ENCODE assay signal across 1 cellular context in the genomic region with DNA sequence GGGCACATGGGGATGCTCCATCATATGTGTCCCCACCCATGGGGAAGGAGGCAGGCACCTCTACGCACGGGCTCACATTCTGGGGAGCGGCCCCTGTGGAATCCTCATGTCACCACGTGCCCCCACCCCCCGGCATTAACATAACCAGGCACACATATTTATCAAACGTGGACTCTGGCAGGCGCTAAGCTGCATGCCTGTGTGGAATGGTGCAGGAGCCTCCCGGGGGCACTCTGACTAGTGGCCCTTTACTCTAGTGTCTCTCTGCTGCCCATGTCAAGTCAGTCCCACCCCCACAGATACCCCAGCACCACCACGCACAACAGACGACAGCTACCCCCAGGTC.
TF ChIP-seq lines count a peak whose summit lies in the region.

No MANE protein-coding gene starts in this region.

TF ChIP-seq in GM23338, 12 proteins besides CTCF, POLR2A, EP300 and RAD21 (continued from another document):
- TF ChIP-seq, protein P1, sequence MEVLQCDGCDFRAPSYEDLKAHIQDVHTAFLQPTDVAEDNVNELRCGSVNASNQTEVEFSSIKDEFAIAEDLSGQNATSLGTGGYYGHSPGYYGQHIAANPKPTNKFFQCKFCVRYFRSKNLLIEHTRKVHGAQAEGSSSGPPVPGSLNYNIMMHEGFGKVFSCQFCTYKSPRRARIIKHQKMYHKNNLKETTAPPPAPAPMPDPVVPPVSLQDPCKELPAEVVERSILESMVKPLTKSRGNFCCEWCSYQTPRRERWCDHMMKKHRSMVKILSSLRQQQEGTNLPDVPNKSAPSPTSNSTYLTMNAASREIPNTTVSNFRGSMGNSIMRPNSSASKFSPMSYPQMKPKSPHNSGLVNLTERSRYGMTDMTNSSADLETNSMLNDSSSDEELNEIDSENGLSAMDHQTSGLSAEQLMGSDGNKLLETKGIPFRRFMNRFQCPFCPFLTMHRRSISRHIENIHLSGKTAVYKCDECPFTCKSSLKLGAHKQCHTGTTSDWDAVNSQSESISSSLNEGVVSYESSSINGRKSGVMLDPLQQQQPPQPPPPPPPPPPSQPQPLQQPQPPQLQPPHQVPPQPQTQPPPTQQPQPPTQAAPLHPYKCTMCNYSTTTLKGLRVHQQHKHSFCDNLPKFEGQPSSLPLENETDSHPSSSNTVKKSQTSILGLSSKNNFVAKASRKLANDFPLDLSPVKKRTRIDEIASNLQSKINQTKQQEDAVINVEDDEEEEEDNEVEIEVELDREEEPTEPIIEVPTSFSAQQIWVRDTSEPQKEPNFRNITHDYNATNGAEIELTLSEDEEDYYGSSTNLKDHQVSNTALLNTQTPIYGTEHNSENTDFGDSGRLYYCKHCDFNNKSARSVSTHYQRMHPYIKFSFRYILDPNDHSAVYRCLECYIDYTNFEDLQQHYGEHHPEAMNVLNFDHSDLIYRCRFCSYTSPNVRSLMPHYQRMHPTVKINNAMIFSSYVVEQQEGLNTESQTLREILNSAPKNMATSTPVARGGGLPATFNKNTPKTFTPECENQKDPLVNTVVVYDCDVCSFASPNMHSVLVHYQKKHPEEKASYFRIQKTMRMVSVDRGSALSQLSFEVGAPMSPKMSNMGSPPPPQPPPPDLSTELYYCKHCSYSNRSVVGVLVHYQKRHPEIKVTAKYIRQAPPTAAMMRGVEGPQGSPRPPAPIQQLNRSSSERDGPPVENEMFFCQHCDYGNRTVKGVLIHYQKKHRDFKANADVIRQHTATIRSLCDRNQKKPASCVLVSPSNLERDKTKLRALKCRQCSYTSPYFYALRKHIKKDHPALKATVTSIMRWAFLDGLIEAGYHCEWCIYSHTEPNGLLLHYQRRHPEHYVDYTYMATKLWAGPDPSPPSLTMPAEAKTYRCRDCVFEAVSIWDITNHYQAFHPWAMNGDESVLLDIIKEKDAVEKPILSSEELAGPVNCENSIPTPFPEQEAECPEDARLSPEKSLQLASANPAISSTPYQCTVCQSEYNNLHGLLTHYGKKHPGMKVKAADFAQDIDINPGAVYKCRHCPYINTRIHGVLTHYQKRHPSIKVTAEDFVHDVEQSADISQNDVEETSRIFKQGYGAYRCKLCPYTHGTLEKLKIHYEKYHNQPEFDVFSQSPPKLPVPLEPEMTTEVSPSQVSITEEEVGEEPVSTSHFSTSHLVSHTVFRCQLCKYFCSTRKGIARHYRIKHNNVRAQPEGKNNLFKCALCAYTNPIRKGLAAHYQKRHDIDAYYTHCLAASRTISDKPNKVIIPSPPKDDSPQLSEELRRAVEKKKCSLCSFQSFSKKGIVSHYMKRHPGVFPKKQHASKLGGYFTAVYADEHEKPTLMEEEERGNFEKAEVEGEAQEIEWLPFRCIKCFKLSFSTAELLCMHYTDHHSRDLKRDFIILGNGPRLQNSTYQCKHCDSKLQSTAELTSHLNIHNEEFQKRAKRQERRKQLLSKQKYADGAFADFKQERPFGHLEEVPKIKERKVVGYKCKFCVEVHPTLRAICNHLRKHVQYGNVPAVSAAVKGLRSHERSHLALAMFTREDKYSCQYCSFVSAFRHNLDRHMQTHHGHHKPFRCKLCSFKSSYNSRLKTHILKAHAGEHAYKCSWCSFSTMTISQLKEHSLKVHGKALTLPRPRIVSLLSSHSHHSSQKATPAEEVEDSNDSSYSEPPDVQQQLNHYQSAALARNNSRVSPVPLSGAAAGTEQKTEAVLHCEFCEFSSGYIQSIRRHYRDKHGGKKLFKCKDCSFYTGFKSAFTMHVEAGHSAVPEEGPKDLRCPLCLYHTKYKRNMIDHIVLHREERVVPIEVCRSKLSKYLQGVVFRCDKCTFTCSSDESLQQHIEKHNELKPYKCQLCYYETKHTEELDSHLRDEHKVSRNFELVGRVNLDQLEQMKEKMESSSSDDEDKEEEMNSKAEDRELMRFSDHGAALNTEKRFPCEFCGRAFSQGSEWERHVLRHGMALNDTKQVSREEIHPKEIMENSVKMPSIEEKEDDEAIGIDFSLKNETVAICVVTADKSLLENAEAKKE (CRISPR knock-in tag; IDR thresholded peaks at IDR 0.05): no peak
- TF ChIP-seq, protein P2, sequence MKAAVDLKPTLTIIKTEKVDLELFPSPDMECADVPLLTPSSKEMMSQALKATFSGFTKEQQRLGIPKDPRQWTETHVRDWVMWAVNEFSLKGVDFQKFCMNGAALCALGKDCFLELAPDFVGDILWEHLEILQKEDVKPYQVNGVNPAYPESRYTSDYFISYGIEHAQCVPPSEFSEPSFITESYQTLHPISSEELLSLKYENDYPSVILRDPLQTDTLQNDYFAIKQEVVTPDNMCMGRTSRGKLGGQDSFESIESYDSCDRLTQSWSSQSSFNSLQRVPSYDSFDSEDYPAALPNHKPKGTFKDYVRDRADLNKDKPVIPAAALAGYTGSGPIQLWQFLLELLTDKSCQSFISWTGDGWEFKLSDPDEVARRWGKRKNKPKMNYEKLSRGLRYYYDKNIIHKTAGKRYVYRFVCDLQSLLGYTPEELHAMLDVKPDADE (IDR thresholded peaks at IDR 0.05): no peak
